10 cellular contexts compared by ENCODE assay signal in genomic region chr17:40559016-40559853, GRCh38. TPM values are rescaled to one million over a fixed set of nuclear protein-coding genes. Genes with fewer than 3 reads are reported as not detected.
DNase-seq lines count a peak whose midpoint lies in the region; ATAC-seq lines count a peak whose summit lies in the region.
"Had no signal": no experiment of that assay in that cellular context is flagged by ENCODE, and none has a peak within 500 bp of the region (broad histone marks: within the 10 kb centered on the region; RNA-seq: fewer than 3 reads in every experiment).

No MANE protein-coding gene starts in this region.

- no peaks in the 10 kb centered on the region for H3K9me3 Mint-ChIP-seq in stimulated activated naive CD8-positive, alpha-beta T cell treated with anti-CD3 and anti-CD28 coated beads, Interleukin-15, Interleukin-2, amounts not matched to agents 100 ng/mL and 50 ng/mL, for 24 hours
- H3K9me3 Mint-ChIP-seq in central memory CD8-positive, alpha-beta T cell, result no peaks in the 10 kb centered on the region
- no peaks in the 10 kb centered on the region for H3K9me3 Mint-ChIP-seq in naive B cell

- no peak for DNase-seq in stimulated activated naive CD8-positive, alpha-beta T cell treated with anti-CD3 and anti-CD28 coated beads, Interleukin-15, Interleukin-2, amounts not matched to agents 100 U/mL and 50 U/mL, for 24 hours
- no peak for DNase-seq in central memory CD8-positive, alpha-beta T cell (ENCODE audit: low spot score in 2 of 2)
- DNase-seq in naive B cell (no peak), aorta (peak; percentile 44 to 69)
- DNase-seq: stimulated activated CD4-positive, alpha-beta T cell treated with anti-CD3 and anti-CD28 coated beads, Interleukin-2, amount 100 ng/mL, for 24 hours had no signal

- H3K27ac Mint-ChIP-seq in stimulated activated naive CD8-positive, alpha-beta T cell treated with anti-CD3 and anti-CD28 coated beads, Interleukin-15, Interleukin-2, amounts not matched to agents 100 ng/mL and 50 ng/mL, for 24 hours, result peak overlapping the region; percentile 100
- peak overlapping the region; percentile 96 for H3K27ac Mint-ChIP-seq in central memory CD8-positive, alpha-beta T cell (ENCODE audit: low read depth)
- peak overlapping the region; percentile 98 to 100 (median 99) for H3K27ac Mint-ChIP-seq in naive B cell

- H3K9me3 ChIP-seq in aorta (ENCODE audit: control insufficient read depth, low read length), result no peaks in the 10 kb centered on the region

- no peak for ATAC-seq in stimulated activated naive CD8-positive, alpha-beta T cell treated with anti-CD3 and anti-CD28 coated beads, Interleukin-15, Interleukin-2, amounts not matched to agents 100 U/mL and 50 U/mL, for 24 hours
- ATAC-seq in central memory CD8-positive, alpha-beta T cell (replicated peaks; ENCODE audit: extremely low read depth, poor library complexity, severe bottlenecking), result no peak
- ATAC-seq in naive B cell (ENCODE audit: low read depth in 2 of 2) (no peak), aorta (ENCODE audit: low FRiP score) (no peak), GM19324 (IDR thresholded peaks at IDR 0.05; ENCODE audit: low FRiP score, unreplicated experiment) (no peak), GM21528 (IDR thresholded peaks at IDR 0.05; ENCODE audit: low FRiP score, unreplicated experiment) (no peak), HG03097 (IDR thresholded peaks at IDR 0.05; ENCODE audit: low FRiP score, unreplicated experiment) (no peak)

- no peaks in the 10 kb centered on the region for H3K36me3 ChIP-seq in aorta (ENCODE audit: control insufficient read depth in 1 of 2, insufficient read depth in 2 of 2, low read length in 1 of 2)

- H3K4me1 Mint-ChIP-seq in stimulated activated naive CD8-positive, alpha-beta T cell treated with anti-CD3 and anti-CD28 coated beads, Interleukin-15, Interleukin-2, amounts not matched to agents 100 ng/mL and 50 ng/mL, for 24 hours (ENCODE audit: low read depth), result peaks cover 96% of the 10 kb centered on the region
- peaks cover 62% of the 10 kb centered on the region for H3K4me1 Mint-ChIP-seq in central memory CD8-positive, alpha-beta T cell
- H3K4me1 Mint-ChIP-seq in naive B cell, result peaks cover 84 to 100% (median 97%) of the 10 kb centered on the region in 3 donors

- H3K27ac ChIP-seq in aorta (ENCODE audit: low read depth in 1 of 2, low read length in 2 of 2), result no peak overlapping the region

- H3K4me1 ChIP-seq in aorta (ENCODE audit: control insufficient read depth in 1 of 2, insufficient read depth in 2 of 2, low read length in 2 of 2), result no peaks in the 10 kb centered on the region

- H3K27me3 Mint-ChIP-seq in stimulated activated naive CD8-positive, alpha-beta T cell treated with anti-CD3 and anti-CD28 coated beads, Interleukin-15, Interleukin-2, amounts not matched to agents 100 ng/mL and 50 ng/mL, for 24 hours, result no peaks in the 10 kb centered on the region
- no peaks in the 10 kb centered on the region for H3K27me3 Mint-ChIP-seq in central memory CD8-positive, alpha-beta T cell
- H3K27me3 Mint-ChIP-seq in naive B cell, result no peaks in the 10 kb centered on the region

- H3K36me3 Mint-ChIP-seq in stimulated activated naive CD8-positive, alpha-beta T cell treated with anti-CD3 and anti-CD28 coated beads, Interleukin-15, Interleukin-2, amounts not matched to agents 100 ng/mL and 50 ng/mL, for 24 hours (ENCODE audit: low read depth), result peaks cover 96% of the 10 kb centered on the region
- peaks cover 74% of the 10 kb centered on the region for H3K36me3 Mint-ChIP-seq in central memory CD8-positive, alpha-beta T cell (ENCODE audit: insufficient read depth)
- H3K36me3 Mint-ChIP-seq in naive B cell, result peaks cover 27 to 45% of the 10 kb centered on the region in 2 donors

- no peaks in the 10 kb centered on the region for H3K27me3 ChIP-seq in aorta (ENCODE audit: control insufficient read depth in 1 of 2, insufficient read depth in 2 of 2, low read length in 1 of 2)

- H3K4me3 ChIP-seq in aorta (ENCODE audit: low read length in 2 of 2), result no peak overlapping the region

- 86 to 87% methylated on average over 11 of the region's 11 CpGs for WGBS in aorta, 2 donors

- H3K4me3 Mint-ChIP-seq in stimulated activated naive CD8-positive, alpha-beta T cell treated with anti-CD3 and anti-CD28 coated beads, Interleukin-15, Interleukin-2, amounts not matched to agents 100 ng/mL and 50 ng/mL, for 24 hours, result peak overlapping the region; percentile 93
- H3K4me3 Mint-ChIP-seq in central memory CD8-positive, alpha-beta T cell, result peak overlapping the region; percentile 82
- H3K4me3 Mint-ChIP-seq in naive B cell, result peak overlapping the region; percentile 83 to 100 (median 99)

- intact Hi-C loops in aorta (cut with DNase I), result no loop called here

RNA-seq across cellular contexts. Expression of gene CCR7, which starts 6.0 kb away (rescaled TPM):
- polyA plus RNA-seq in naive B cell (ENCODE audit: low read depth in 6 of 6), result 100 to 1,000 TPM; 442 to 802 (median 622) TPM
- total RNA-seq in aorta, result under 1 TPM; 0.62 to 0.84 TPM
- polyA plus RNA-seq in aorta, result under 1 TPM; 0.08 to 0.13 TPM
- total RNA-seq: kidney epithelial cell had no signal

RNA-seq across cellular contexts. Expression of gene TNS4, which starts 57.8 kb away (rescaled TPM):
- polyA plus RNA-seq in naive B cell (ENCODE audit: low read depth in 6 of 6) (not detected), aorta (under 1 TPM in 1 of 2 donors, not detected in 1; 0.05 TPM)
- under 1 TPM in 1 of 2 donors, not detected in 1; 0.39 TPM for total RNA-seq in aorta
- total RNA-seq: kidney epithelial cell had no signal

Comparison
In these comparisons a context has a peak if more than half of its experiments do, and no peak if none do; other contexts are left out.
1. DNase-seq: peak in aorta (2 of 2); none in stimulated activated naive CD8-positive, alpha-beta T cell treated with anti-CD3 and anti-CD28 coated beads, Interleukin-15, Interleukin-2, amounts not matched to agents 100 U/mL and 50 U/mL, for 24 hours (single experiment), central memory CD8-positive, alpha-beta T cell (0 of 2) and naive B cell (single experiment).
2. RNA of gene CCR7, which starts 6.0 kb away (polyA plus RNA-seq): 442 to 802 TPM in naive B cell; 0.08 to 0.13 TPM in aorta; every median in the first group is over 100 times any median in the second.
3. Peak in every context shown above with its lines, with median percentiles within 50 percentile points of each other: H3K27ac Mint-ChIP-seq and H3K4me3 Mint-ChIP-seq.